8 cellular contexts compared by ENCODE assay signal in genomic region chr3:64345351-64345750, GRCh38.
DNase-seq lines count a peak whose midpoint lies in the region; ATAC-seq, FAIRE-seq and TF ChIP-seq lines count a peak whose summit lies in the region.

No MANE protein-coding gene starts in this region.

- H3K27me3 ChIP-seq in ACC112 (ENCODE audit: insufficient read depth, low read length) (no peaks in the 10 kb centered on the region), muscle layer of colon (ENCODE audit: control insufficient read depth in 1 of 2, insufficient read depth in 2 of 2, low read length in 2 of 2) (no peaks in the 10 kb centered on the region)

- H3K4me1 ChIP-seq in ACC112 (ENCODE audit: control insufficient read depth, insufficient read depth, low read length, unreplicated experiment) (peaks cover 54% of the 10 kb centered on the region), muscle layer of colon (ENCODE audit: insufficient read depth, low read length) (peaks cover 79% of the 10 kb centered on the region)

- no peak for ATAC-seq in HG03039 (IDR thresholded peaks at IDR 0.05; ENCODE audit: unreplicated experiment)

- H3K27ac ChIP-seq in ACC112 (ENCODE audit: low read depth, low read length) (peak overlapping the region; percentile 80), muscle layer of colon (ENCODE audit: low read depth, low read length) (peak overlapping the region; percentile 80)

- no peak overlapping the region for H2AFZ ChIP-seq in ACC112 (ENCODE audit: low read length, unreplicated experiment)

- H3K9me3 ChIP-seq in muscle layer of colon (ENCODE audit: low read length): no peaks in the 10 kb centered on the region

- no peak overlapping the region for H3K4me3 ChIP-seq in ACC112 (ENCODE audit: low read depth, low read length)
- H3K4me3 ChIP-seq in muscle layer of colon (ENCODE audit: low read depth in 1 of 2, low read length in 2 of 2): peak overlapping the region in 1 of 2 donors; percentile 35

- H3K36me3 ChIP-seq in ACC112 (ENCODE audit: insufficient read depth, low read length) (no peaks in the 10 kb centered on the region), muscle layer of colon (ENCODE audit: insufficient read depth, low read length) (no peaks in the 10 kb centered on the region)

- in situ Hi-C loops in GM13976 (cut with MboI; ENCODE audit: low sequenced_read_pairs, unreplicated experiment): no loop called here

- FAIRE-seq in endometrium (lab: Jason Lieb, UNC): peak; percentile 37

- no peak overlapping the region for H3K9ac ChIP-seq in muscle layer of colon (ENCODE audit: low read length)

- DNase-seq in NCI-H2029 (lab: John Stamatoyannopoulos, UW) (peak; percentile 70), NCI-H82 (lab: John Stamatoyannopoulos, UW) (no peak), GM13976 (ENCODE audit: low spot score) (no peak), Kasumi-1 (lab: John Stamatoyannopoulos, UW) (no peak)

- no peak for TF ChIP-seq CTCF in GM13976 (IDR thresholded peaks at IDR 0.05; ENCODE audit: borderline replicate concordance, control extremely low read depth, extremely low read depth, insufficient read depth, missing control alignments)

- H3K79me2 ChIP-seq in ACC112 (ENCODE audit: control insufficient read depth, insufficient read depth, low read length, unreplicated experiment): no peaks in the 10 kb centered on the region
